Comparison of ENCODE assay signal across 8 cellular contexts in genomic region chr12:4355843-4356327, GRCh38. TPM values are rescaled to one million over a fixed set of nuclear protein-coding genes. Genes with fewer than 3 reads are reported as not detected.
DNase-seq lines count a peak whose midpoint lies in the region; ATAC-seq and TF ChIP-seq lines count a peak whose summit lies in the region.

No MANE protein-coding gene starts in this region.

- peaks cover 13% of the 10 kb centered on the region for H3K36me3 Mint-ChIP-seq in CD4-positive, CD25-positive, alpha-beta regulatory T cell
- H3K36me3 Mint-ChIP-seq in HFFc6 (ENCODE audit: low read depth) = peaks cover 14% of the 10 kb centered on the region

- H3K4me3 Mint-ChIP-seq in CD4-positive, CD25-positive, alpha-beta regulatory T cell = peak overlapping the region in 1 of 4 donors; percentile 27
- no peak overlapping the region for H3K4me3 Mint-ChIP-seq in HFFc6

- peak overlapping the region in 1 of 3 donors; percentile 44 for H3K27ac Mint-ChIP-seq in CD4-positive, CD25-positive, alpha-beta regulatory T cell
- no peak overlapping the region for H3K27ac Mint-ChIP-seq in HFFc6

- TF ChIP-seq CTCF in HFFc6 (IDR thresholded peaks at IDR 0.05) = peak; percentile 72
- TF ChIP-seq CTCF in neutrophil (IDR thresholded peaks at IDR 0.05) = peak; percentile 59

- no peaks in the 10 kb centered on the region for H3K4me1 ChIP-seq in CD4-positive, CD25-positive, alpha-beta regulatory T cell (ENCODE audit: control insufficient read depth, insufficient read depth, low read length, poor library complexity, severe bottlenecking)
- H3K4me1 ChIP-seq in neutrophil (ENCODE audit: control insufficient read depth in 1 of 2, insufficient read depth in 1 of 2, low read depth in 1 of 2, low read length in 1 of 2) = no peaks in the 10 kb centered on the region

- H3K9me3 Mint-ChIP-seq in CD4-positive, CD25-positive, alpha-beta regulatory T cell = no peaks in the 10 kb centered on the region
- H3K9me3 Mint-ChIP-seq in HFFc6 = no peaks in the 10 kb centered on the region

- no peak overlapping the region for H3K27ac ChIP-seq in CD4-positive, CD25-positive, alpha-beta regulatory T cell (ENCODE audit: insufficient read depth, low read length, poor library complexity, severe bottlenecking)
- no peak overlapping the region for H3K27ac ChIP-seq in neutrophil

- H3K27me3 ChIP-seq in CD4-positive, CD25-positive, alpha-beta regulatory T cell (ENCODE audit: control insufficient read depth, insufficient read depth, low read length) = no peaks in the 10 kb centered on the region
- H3K27me3 ChIP-seq in neutrophil = peaks cover 2% of the 10 kb centered on the region

- H3K27me3 Mint-ChIP-seq in CD4-positive, CD25-positive, alpha-beta regulatory T cell = peaks cover under 1% of the 10 kb centered on the region
- peaks cover 3% of the 10 kb centered on the region; the same call in 1 of the 2 replicates for H3K27me3 Mint-ChIP-seq in HFFc6 (ENCODE audit: insufficient read depth)

- H3K36me3 ChIP-seq in CD4-positive, CD25-positive, alpha-beta regulatory T cell (ENCODE audit: control insufficient read depth, insufficient read depth, low read length) = peaks cover 21% of the 10 kb centered on the region
- H3K36me3 ChIP-seq in neutrophil = peaks cover 26% of the 10 kb centered on the region

- no peak for ATAC-seq in CD4-positive, CD25-positive, alpha-beta regulatory T cell (ENCODE audit: low read depth in 2 of 2)
- no peak for ATAC-seq in HG03460 (IDR thresholded peaks at IDR 0.05; ENCODE audit: unreplicated experiment)
- no peak for ATAC-seq in GM21723 (IDR thresholded peaks at IDR 0.05; ENCODE audit: unreplicated experiment)
- ATAC-seq in GM21526 (IDR thresholded peaks at IDR 0.05; ENCODE audit: low FRiP score, unreplicated experiment) = no peak

- no peaks in the 10 kb centered on the region for H3K9me3 ChIP-seq in CD4-positive, CD25-positive, alpha-beta regulatory T cell (ENCODE audit: control insufficient read depth in 2 of 2, low read length in 2 of 2)
- H3K9me3 ChIP-seq in neutrophil = no peaks in the 10 kb centered on the region

- no peak overlapping the region for H3K4me3 ChIP-seq in CD4-positive, CD25-positive, alpha-beta regulatory T cell (ENCODE audit: low read depth, low read length)
- H3K4me3 ChIP-seq in neutrophil (ENCODE audit: low read depth in 1 of 2, low read length in 1 of 2) = no peak overlapping the region

- peaks cover 0 to 17% (median 5%) of the 10 kb centered on the region in 4 donors for H3K4me1 Mint-ChIP-seq in CD4-positive, CD25-positive, alpha-beta regulatory T cell
- H3K4me1 Mint-ChIP-seq in HFFc6 (ENCODE audit: low read depth) = no peaks in the 10 kb centered on the region

- peak; percentile 7 to 62 (median 11) for DNase-seq in CD4-positive, CD25-positive, alpha-beta regulatory T cell
- peak; percentile 12 for DNase-seq in HFFc6
- peak; percentile 33 for DNase-seq in T-helper 9 cell
- DNase-seq in dermis blood vessel endothelial cell = peak; percentile 50

RNA-seq across cellular contexts. Expression of gene FGF23, which starts 23.6 kb away (rescaled TPM):
- not detected for total RNA-seq in CD4-positive, CD25-positive, alpha-beta regulatory T cell
- not detected for polyA plus RNA-seq in CD4-positive, CD25-positive, alpha-beta regulatory T cell
- not detected for total RNA-seq in HFFc6 (2021; fragmentation: NEBNext Ultra II Directional; extraction: Animal tissue kit (Norgen Biotek cat#: 25700))
- total RNA-seq in dermis blood vessel endothelial cell = not detected in 2 replicates

RNA-seq across cellular contexts. Expression of gene TIGAR, which starts 34.9 kb away (rescaled TPM):
- total RNA-seq in CD4-positive, CD25-positive, alpha-beta regulatory T cell = 13.3 TPM
- 1 to 10 TPM; 2.1 to 7.1 (median 5.6) TPM for polyA plus RNA-seq in CD4-positive, CD25-positive, alpha-beta regulatory T cell
- 10 to 100 TPM; 29.9 to 51.8 (median 41.8) TPM for total RNA-seq in HFFc6 (2021; fragmentation: NEBNext Ultra II Directional; extraction: Animal tissue kit (Norgen Biotek cat#: 25700))
- 11.2 and 19.7 TPM in 2 replicates for total RNA-seq in dermis blood vessel endothelial cell
